1 cellular context compared by ENCODE assay signal in genomic region chr20:50464026-50464724, GRCh38.
TF ChIP-seq lines count a peak whose summit lies in the region.

No MANE protein-coding gene starts in this region.

TF ChIP-seq in HepG2, 621 proteins besides CTCF, POLR2A, EP300 and RAD21 (continued from another document and continues in another):
- TF ChIP-seq, protein P1, sequence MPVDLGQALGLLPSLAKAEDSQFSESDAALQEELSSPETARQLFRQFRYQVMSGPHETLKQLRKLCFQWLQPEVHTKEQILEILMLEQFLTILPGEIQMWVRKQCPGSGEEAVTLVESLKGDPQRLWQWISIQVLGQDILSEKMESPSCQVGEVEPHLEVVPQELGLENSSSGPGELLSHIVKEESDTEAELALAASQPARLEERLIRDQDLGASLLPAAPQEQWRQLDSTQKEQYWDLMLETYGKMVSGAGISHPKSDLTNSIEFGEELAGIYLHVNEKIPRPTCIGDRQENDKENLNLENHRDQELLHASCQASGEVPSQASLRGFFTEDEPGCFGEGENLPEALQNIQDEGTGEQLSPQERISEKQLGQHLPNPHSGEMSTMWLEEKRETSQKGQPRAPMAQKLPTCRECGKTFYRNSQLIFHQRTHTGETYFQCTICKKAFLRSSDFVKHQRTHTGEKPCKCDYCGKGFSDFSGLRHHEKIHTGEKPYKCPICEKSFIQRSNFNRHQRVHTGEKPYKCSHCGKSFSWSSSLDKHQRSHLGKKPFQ (CRISPR knock-in tag; IDR thresholded peaks at IDR 0.05; ENCODE audit: insufficient replicate concordance), result no peak
- TF ChIP-seq NAIF1 (CRISPR knock-in tag; IDR thresholded peaks at IDR 0.05; ENCODE audit: borderline replicate concordance), result no peak
- TF ChIP-seq MEIS1 (CRISPR knock-in tag; IDR thresholded peaks at IDR 0.05; ENCODE audit: borderline replicate concordance), result peak; percentile 93; the same call in 1 of the 2 replicates
- no peak for TF ChIP-seq TCF7L2 (IDR thresholded peaks at IDR 0.05; ENCODE audit: low read depth, low read length)
- TF ChIP-seq YEATS4 (CRISPR knock-in tag; IDR thresholded peaks at IDR 0.05; ENCODE audit: borderline replicate concordance), result 0 out of 2 replicates have a peak, but pooled peaks have one; percentile 31
- TF ChIP-seq, protein P2, sequence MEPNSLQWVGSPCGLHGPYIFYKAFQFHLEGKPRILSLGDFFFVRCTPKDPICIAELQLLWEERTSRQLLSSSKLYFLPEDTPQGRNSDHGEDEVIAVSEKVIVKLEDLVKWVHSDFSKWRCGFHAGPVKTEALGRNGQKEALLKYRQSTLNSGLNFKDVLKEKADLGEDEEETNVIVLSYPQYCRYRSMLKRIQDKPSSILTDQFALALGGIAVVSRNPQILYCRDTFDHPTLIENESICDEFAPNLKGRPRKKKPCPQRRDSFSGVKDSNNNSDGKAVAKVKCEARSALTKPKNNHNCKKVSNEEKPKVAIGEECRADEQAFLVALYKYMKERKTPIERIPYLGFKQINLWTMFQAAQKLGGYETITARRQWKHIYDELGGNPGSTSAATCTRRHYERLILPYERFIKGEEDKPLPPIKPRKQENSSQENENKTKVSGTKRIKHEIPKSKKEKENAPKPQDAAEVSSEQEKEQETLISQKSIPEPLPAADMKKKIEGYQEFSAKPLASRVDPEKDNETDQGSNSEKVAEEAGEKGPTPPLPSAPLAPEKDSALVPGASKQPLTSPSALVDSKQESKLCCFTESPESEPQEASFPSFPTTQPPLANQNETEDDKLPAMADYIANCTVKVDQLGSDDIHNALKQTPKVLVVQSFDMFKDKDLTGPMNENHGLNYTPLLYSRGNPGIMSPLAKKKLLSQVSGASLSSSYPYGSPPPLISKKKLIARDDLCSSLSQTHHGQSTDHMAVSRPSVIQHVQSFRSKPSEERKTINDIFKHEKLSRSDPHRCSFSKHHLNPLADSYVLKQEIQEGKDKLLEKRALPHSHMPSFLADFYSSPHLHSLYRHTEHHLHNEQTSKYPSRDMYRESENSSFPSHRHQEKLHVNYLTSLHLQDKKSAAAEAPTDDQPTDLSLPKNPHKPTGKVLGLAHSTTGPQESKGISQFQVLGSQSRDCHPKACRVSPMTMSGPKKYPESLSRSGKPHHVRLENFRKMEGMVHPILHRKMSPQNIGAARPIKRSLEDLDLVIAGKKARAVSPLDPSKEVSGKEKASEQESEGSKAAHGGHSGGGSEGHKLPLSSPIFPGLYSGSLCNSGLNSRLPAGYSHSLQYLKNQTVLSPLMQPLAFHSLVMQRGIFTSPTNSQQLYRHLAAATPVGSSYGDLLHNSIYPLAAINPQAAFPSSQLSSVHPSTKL (CRISPR knock-in tag; IDR thresholded peaks at IDR 0.05), result no peak
- TF ChIP-seq MYNN (CRISPR knock-in tag; IDR thresholded peaks at IDR 0.05; ENCODE audit: low read depth), result no peak
- no peak for TF ChIP-seq FOXP1 (IDR thresholded peaks at IDR 0.05)
- no peak for TF ChIP-seq FOXP1 (CRISPR knock-in tag; IDR thresholded peaks at IDR 0.05)
- no peak for TF ChIP-seq SOX5 (CRISPR knock-in tag; IDR thresholded peaks at IDR 0.05; ENCODE audit: borderline replicate concordance)
- peak; percentile 94; the same call in 1 of the 2 replicates for TF ChIP-seq ZNF891 (CRISPR knock-in tag; IDR thresholded peaks at IDR 0.05)
- TF ChIP-seq ZBTB25 (CRISPR knock-in tag; IDR thresholded peaks at IDR 0.05), result peak; percentile 72; the same call in 1 of the 2 replicates
- no peak for TF ChIP-seq ZSCAN30 (CRISPR knock-in tag; IDR thresholded peaks at IDR 0.05)
- TF ChIP-seq ELF3 (CRISPR knock-in tag; IDR thresholded peaks at IDR 0.05), result no peak
- TF ChIP-seq ZNF790 (CRISPR knock-in tag; IDR thresholded peaks at IDR 0.05; ENCODE audit: borderline replicate concordance), result no peak
- no peak for TF ChIP-seq PLSCR1 (CRISPR knock-in tag; IDR thresholded peaks at IDR 0.05; ENCODE audit: borderline replicate concordance)
- TF ChIP-seq POGZ (CRISPR knock-in tag; IDR thresholded peaks at IDR 0.05), result no peak
- TF ChIP-seq BCL3 (CRISPR knock-in tag; IDR thresholded peaks at IDR 0.05), result no peak
- TF ChIP-seq CREB1 (IDR thresholded peaks at IDR 0.05), result no peak
- no peak for TF ChIP-seq CREB1 (CRISPR knock-in tag; IDR thresholded peaks at IDR 0.05)
- no peak for TF ChIP-seq KDM4B (CRISPR knock-in tag; IDR thresholded peaks at IDR 0.05)
- TF ChIP-seq, protein P3, sequence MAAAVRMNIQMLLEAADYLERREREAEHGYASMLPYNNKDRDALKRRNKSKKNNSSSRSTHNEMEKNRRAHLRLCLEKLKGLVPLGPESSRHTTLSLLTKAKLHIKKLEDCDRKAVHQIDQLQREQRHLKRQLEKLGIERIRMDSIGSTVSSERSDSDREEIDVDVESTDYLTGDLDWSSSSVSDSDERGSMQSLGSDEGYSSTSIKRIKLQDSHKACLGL (CRISPR knock-in tag; IDR thresholded peaks at IDR 0.05), result no peak
- TF ChIP-seq KDM5A (IDR thresholded peaks at IDR 0.05; ENCODE audit: borderline replicate concordance, low read length), result peak; percentile 69
- no peak for TF ChIP-seq MEF2D (CRISPR knock-in tag; IDR thresholded peaks at IDR 0.05)
- no peak for TF ChIP-seq ZNF256 (CRISPR knock-in tag; conservative IDR thresholded peaks at IDR 0.05)
- no peak for TF ChIP-seq MAFG (CRISPR knock-in tag; IDR thresholded peaks at IDR 0.05)
- TF ChIP-seq, protein P4, sequence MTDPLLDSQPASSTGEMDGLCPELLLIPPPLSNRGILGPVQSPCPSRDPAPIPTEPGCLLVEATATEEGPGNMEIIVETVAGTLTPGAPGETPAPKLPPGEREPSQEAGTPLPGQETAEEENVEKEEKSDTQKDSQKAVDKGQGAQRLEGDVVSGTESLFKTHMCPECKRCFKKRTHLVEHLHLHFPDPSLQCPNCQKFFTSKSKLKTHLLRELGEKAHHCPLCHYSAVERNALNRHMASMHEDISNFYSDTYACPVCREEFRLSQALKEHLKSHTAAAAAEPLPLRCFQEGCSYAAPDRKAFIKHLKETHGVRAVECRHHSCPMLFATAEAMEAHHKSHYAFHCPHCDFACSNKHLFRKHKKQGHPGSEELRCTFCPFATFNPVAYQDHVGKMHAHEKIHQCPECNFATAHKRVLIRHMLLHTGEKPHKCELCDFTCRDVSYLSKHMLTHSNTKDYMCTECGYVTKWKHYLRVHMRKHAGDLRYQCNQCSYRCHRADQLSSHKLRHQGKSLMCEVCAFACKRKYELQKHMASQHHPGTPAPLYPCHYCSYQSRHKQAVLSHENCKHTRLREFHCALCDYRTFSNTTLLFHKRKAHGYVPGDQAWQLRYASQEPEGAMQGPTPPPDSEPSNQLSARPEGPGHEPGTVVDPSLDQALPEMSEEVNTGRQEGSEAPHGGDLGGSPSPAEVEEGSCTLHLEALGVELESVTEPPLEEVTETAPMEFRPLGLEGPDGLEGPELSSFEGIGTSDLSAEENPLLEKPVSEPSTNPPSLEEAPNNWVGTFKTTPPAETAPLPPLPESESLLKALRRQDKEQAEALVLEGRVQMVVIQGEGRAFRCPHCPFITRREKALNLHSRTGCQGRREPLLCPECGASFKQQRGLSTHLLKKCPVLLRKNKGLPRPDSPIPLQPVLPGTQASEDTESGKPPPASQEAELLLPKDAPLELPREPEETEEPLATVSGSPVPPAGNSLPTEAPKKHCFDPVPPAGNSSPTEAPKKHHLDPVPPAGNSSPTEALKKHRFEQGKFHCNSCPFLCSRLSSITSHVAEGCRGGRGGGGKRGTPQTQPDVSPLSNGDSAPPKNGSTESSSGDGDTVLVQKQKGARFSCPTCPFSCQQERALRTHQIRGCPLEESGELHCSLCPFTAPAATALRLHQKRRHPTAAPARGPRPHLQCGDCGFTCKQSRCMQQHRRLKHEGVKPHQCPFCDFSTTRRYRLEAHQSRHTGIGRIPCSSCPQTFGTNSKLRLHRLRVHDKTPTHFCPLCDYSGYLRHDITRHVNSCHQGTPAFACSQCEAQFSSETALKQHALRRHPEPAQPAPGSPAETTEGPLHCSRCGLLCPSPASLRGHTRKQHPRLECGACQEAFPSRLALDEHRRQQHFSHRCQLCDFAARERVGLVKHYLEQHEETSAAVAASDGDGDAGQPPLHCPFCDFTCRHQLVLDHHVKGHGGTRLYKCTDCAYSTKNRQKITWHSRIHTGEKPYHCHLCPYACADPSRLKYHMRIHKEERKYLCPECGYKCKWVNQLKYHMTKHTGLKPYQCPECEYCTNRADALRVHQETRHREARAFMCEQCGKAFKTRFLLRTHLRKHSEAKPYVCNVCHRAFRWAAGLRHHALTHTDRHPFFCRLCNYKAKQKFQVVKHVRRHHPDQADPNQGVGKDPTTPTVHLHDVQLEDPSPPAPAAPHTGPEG (CRISPR knock-in tag; IDR thresholded peaks at IDR 0.05), result no peak; the same call in 1 of the 2 replicates
- peak; percentile 32; the same call in 1 of the 2 replicates for TF ChIP-seq PATZ1 (CRISPR knock-in tag; IDR thresholded peaks at IDR 0.05)
- peak; percentile 71; the same call in 1 of the 2 replicates for TF ChIP-seq ATF7-NPFF (CRISPR knock-in tag; IDR thresholded peaks at IDR 0.05; ENCODE audit: low read depth)
- TF ChIP-seq ZNF740 (CRISPR knock-in tag; IDR thresholded peaks at IDR 0.05), result 0 out of 2 replicates have a peak, but pooled peaks have one; percentile 20
- peak; percentile 97 for TF ChIP-seq ADNP (CRISPR knock-in tag; IDR thresholded peaks at IDR 0.05)
- TF ChIP-seq JUN (CRISPR knock-in tag; IDR thresholded peaks at IDR 0.05), result no peak; the same call in 1 of the 2 replicates
- TF ChIP-seq ZNF816 (CRISPR knock-in tag; IDR thresholded peaks at IDR 0.05; ENCODE audit: borderline replicate concordance), result no peak; the same call in 1 of the 2 replicates
- no peak for TF ChIP-seq ZNF430 (CRISPR knock-in tag; IDR thresholded peaks at IDR 0.05)
- no peak for TF ChIP-seq ZNF780A (CRISPR knock-in tag; IDR thresholded peaks at IDR 0.05)
- TF ChIP-seq ZFP36L1 (CRISPR knock-in tag; IDR thresholded peaks at IDR 0.05), result no peak; the same call in none of the 2 replicates
- no peak for TF ChIP-seq ZNF562 (CRISPR knock-in tag; IDR thresholded peaks at IDR 0.05; ENCODE audit: borderline replicate concordance)
- no peak for TF ChIP-seq SNRNP70 (IDR thresholded peaks at IDR 0.05; ENCODE audit: low read depth, low read length)
- no peak for TF ChIP-seq ZC3H4 (CRISPR knock-in tag; IDR thresholded peaks at IDR 0.05; ENCODE audit: borderline replicate concordance)
- TF ChIP-seq CCDC6 (CRISPR knock-in tag; IDR thresholded peaks at IDR 0.05), result peak; percentile 62; the same call in 1 of the 2 replicates
- TF ChIP-seq ZBTB7B (CRISPR knock-in tag; IDR thresholded peaks at IDR 0.05), result peak; percentile 77
- no peak for TF ChIP-seq TBX3 (IDR thresholded peaks at IDR 0.05; ENCODE audit: borderline replicate concordance)
- no peak for TF ChIP-seq SOX6 (IDR thresholded peaks at IDR 0.05)
- peak; percentile 27; the same call in 1 of the 2 replicates for TF ChIP-seq SOX6 (CRISPR knock-in tag; IDR thresholded peaks at IDR 0.05)
- TF ChIP-seq ZNF225 (CRISPR knock-in tag; IDR thresholded peaks at IDR 0.05), result no peak
- TF ChIP-seq CBX2 (IDR thresholded peaks at IDR 0.05; ENCODE audit: low read depth, low read length), result no peak
- no peak for TF ChIP-seq CBX2 (CRISPR knock-in tag; IDR thresholded peaks at IDR 0.05; ENCODE audit: low read depth)
- no peak for TF ChIP-seq ZNF672 (CRISPR knock-in tag; IDR thresholded peaks at IDR 0.05)
